In genomic region chr3:101466465-101467309, GRCh38 we compare ENCODE assay signal across 11 cellular contexts. TPM values are rescaled to one million over a fixed set of nuclear protein-coding genes. Genes with fewer than 3 reads are reported as not detected.
DNase-seq lines count a peak whose midpoint lies in the region; ATAC-seq, FAIRE-seq and TF ChIP-seq lines count a peak whose summit lies in the region.
"Had no signal": no experiment of that assay in that cellular context is flagged by ENCODE, and none has a peak within 500 bp of the region (broad histone marks: within the 10 kb centered on the region; RNA-seq: fewer than 3 reads in every experiment).

No MANE protein-coding gene starts in this region.

- peaks cover 14% of the 10 kb centered on the region for H3K36me3 Mint-ChIP-seq in activated CD8-positive, alpha-beta T cell treated with anti-CD3 and anti-CD28 coated beads for 36 hours (ENCODE audit: low read depth)
- H3K36me3 Mint-ChIP-seq in activated CD8-positive, alpha-beta T cell treated with anti-CD3 and anti-CD28 coated beads, Interleukin-2, amount 10 ng/mL, durations not matched to agents 7 days and 5 days (ENCODE audit: low read depth), result peaks cover 26% of the 10 kb centered on the region
- peaks cover 23% of the 10 kb centered on the region for H3K36me3 Mint-ChIP-seq in activated CD8-positive, alpha-beta memory T cell treated with anti-CD3 and anti-CD28 coated beads, Interleukin-2, amount 10 ng/mL, durations not matched to agents 7 days and 5 days

- CTCF ChIA-PET in activated CD8-positive, alpha-beta T cell treated with anti-CD3 and anti-CD28 coated beads for 36 hours (lab: Charles Lee), result interaction anchor here (1.0 kb wide), 1 partner anchor 46 kb away, joined by 3 read pairs; no protein-coding TSS in a partner anchor
- CTCF ChIA-PET in activated CD8-positive, alpha-beta T cell treated with anti-CD3 and anti-CD28 coated beads, Interleukin-2, amount 10 ng/mL, durations not matched to agents 7 days and 5 days (lab: Charles Lee), result no interaction called here
- CTCF ChIA-PET in activated CD8-positive, alpha-beta memory T cell treated with anti-CD3 and anti-CD28 coated beads, Interleukin-2, amount 10 ng/mL, durations not matched to agents 7 days and 5 days (lab: Charles Lee), result no interaction called here

- no peaks in the 10 kb centered on the region for H3K27me3 Mint-ChIP-seq in activated CD8-positive, alpha-beta T cell treated with anti-CD3 and anti-CD28 coated beads for 36 hours
- H3K27me3 Mint-ChIP-seq in activated CD8-positive, alpha-beta T cell treated with anti-CD3 and anti-CD28 coated beads, Interleukin-2, amount 10 ng/mL, durations not matched to agents 7 days and 5 days (ENCODE audit: low read depth), result no peaks in the 10 kb centered on the region
- H3K27me3 Mint-ChIP-seq in activated CD8-positive, alpha-beta memory T cell treated with anti-CD3 and anti-CD28 coated beads, Interleukin-2, amount 10 ng/mL, durations not matched to agents 7 days and 5 days, result no peaks in the 10 kb centered on the region
- H3K27me3 Mint-ChIP-seq: activated naive CD8-positive, alpha-beta T cell had no signal

- H3K27me3 ChIP-seq in small intestine (ENCODE audit: control insufficient read depth in 2 of 2, insufficient read depth in 2 of 2, low read length in 2 of 2), result no peaks in the 10 kb centered on the region

- peak; percentile 15 for DNase-seq in activated CD8-positive, alpha-beta T cell treated with anti-CD3 and anti-CD28 coated beads for 36 hours
- no peak for DNase-seq in activated CD8-positive, alpha-beta T cell treated with anti-CD3 and anti-CD28 coated beads, Interleukin-2, amount 10 ng/mL, durations not matched to agents 7 days and 5 days
- peak; percentile 50 for DNase-seq in activated CD8-positive, alpha-beta memory T cell treated with anti-CD3 and anti-CD28 coated beads, Interleukin-2, amount 10 ng/mL, durations not matched to agents 7 days and 5 days
- DNase-seq in left ventricle myocardium superior, result peak; percentile 25
- DNase-seq in small intestine, result peak; percentile 22
- DNase-seq: NCI-H446 treated with DMSO at 0.1 percent for 48 hours; stimulated activated CD4-positive, alpha-beta T cell treated with anti-CD3 and anti-CD28 coated beads, Interleukin-1b, Interleukin-23, amount 100 ng/mL, for 48 hours had no signal

- H3K4me3 ChIP-seq in small intestine (ENCODE audit: low read depth in 1 of 2, low read length in 2 of 2), result no peak overlapping the region

- no peaks in the 10 kb centered on the region for H3K36me3 ChIP-seq in small intestine (ENCODE audit: control insufficient read depth in 2 of 2, insufficient read depth in 2 of 2, low read length in 2 of 2)

- FAIRE-seq in small intestine (lab: Jason Lieb, UNC), result no peak

- H3K27ac Mint-ChIP-seq in activated CD8-positive, alpha-beta T cell treated with anti-CD3 and anti-CD28 coated beads for 36 hours, result no peak overlapping the region
- no peak overlapping the region for H3K27ac Mint-ChIP-seq in activated CD8-positive, alpha-beta T cell treated with anti-CD3 and anti-CD28 coated beads, Interleukin-2, amount 10 ng/mL, durations not matched to agents 7 days and 5 days
- H3K27ac Mint-ChIP-seq in activated CD8-positive, alpha-beta memory T cell treated with anti-CD3 and anti-CD28 coated beads, Interleukin-2, amount 10 ng/mL, durations not matched to agents 7 days and 5 days, result no peak overlapping the region

- no peak for ATAC-seq in activated CD8-positive, alpha-beta T cell treated with anti-CD3 and anti-CD28 coated beads for 36 hours
- ATAC-seq in activated CD8-positive, alpha-beta T cell treated with anti-CD3 and anti-CD28 coated beads, Interleukin-2, amount 10 ng/mL, durations not matched to agents 7 days and 5 days, result no peak
- ATAC-seq in activated CD8-positive, alpha-beta memory T cell treated with anti-CD3 and anti-CD28 coated beads, Interleukin-2, amount 10 ng/mL, durations not matched to agents 7 days and 5 days, result no peak
- ATAC-seq in left ventricle myocardium superior, result no peak
- no peak for ATAC-seq in GM21515 (IDR thresholded peaks at IDR 0.05; ENCODE audit: unreplicated experiment)
- ATAC-seq in HG03280 (IDR thresholded peaks at IDR 0.05; ENCODE audit: unreplicated experiment), result no peak
- no peak for ATAC-seq in HG02981 (IDR thresholded peaks at IDR 0.05; ENCODE audit: unreplicated experiment)

- POLR2A ChIA-PET in activated CD8-positive, alpha-beta T cell treated with anti-CD3 and anti-CD28 coated beads for 36 hours (lab: Charles Lee), result interaction anchor here (0.6 kb wide), 1 partner anchor 371 kb away, joined by 3 read pairs; no protein-coding TSS in a partner anchor
- POLR2A ChIA-PET in activated CD8-positive, alpha-beta T cell treated with anti-CD3 and anti-CD28 coated beads, Interleukin-2, amount 10 ng/mL, durations not matched to agents 7 days and 5 days (lab: Charles Lee), result interaction anchor here (0.7 to 0.9 kb wide), 2 partner anchors 28 to 1228 kb away, joined by 3 read pairs; no protein-coding TSS in a partner anchor

- intact Hi-C loops in activated CD8-positive, alpha-beta T cell treated with anti-CD3 and anti-CD28 coated beads for 36 hours (cut with micrococcal nuclease), result no loop called here
- intact Hi-C loops in left ventricle myocardium superior (cut with micrococcal nuclease), result no loop called here

- peak overlapping the region in 1 of 2 donors; percentile 58 for H3K27ac ChIP-seq in small intestine (ENCODE audit: low read depth in 1 of 2, low read length in 1 of 2)

- WGBS in small intestine, 3 donors, result 55 to 85% (median 63%) methylated on average over 17 of the region's 17 CpGs

- peaks cover 8% of the 10 kb centered on the region for H3K9me3 Mint-ChIP-seq in activated CD8-positive, alpha-beta T cell treated with anti-CD3 and anti-CD28 coated beads for 36 hours
- H3K9me3 Mint-ChIP-seq in activated CD8-positive, alpha-beta T cell treated with anti-CD3 and anti-CD28 coated beads, Interleukin-2, amount 10 ng/mL, durations not matched to agents 7 days and 5 days (ENCODE audit: insufficient read depth), result no peaks in the 10 kb centered on the region
- H3K9me3 Mint-ChIP-seq in activated CD8-positive, alpha-beta memory T cell treated with anti-CD3 and anti-CD28 coated beads, Interleukin-2, amount 10 ng/mL, durations not matched to agents 7 days and 5 days (ENCODE audit: low read depth), result peaks cover 10% of the 10 kb centered on the region

- H3K4me3 Mint-ChIP-seq in activated CD8-positive, alpha-beta T cell treated with anti-CD3 and anti-CD28 coated beads for 36 hours, result no peak overlapping the region
- H3K4me3 Mint-ChIP-seq in activated CD8-positive, alpha-beta T cell treated with anti-CD3 and anti-CD28 coated beads, Interleukin-2, amount 10 ng/mL, durations not matched to agents 7 days and 5 days, result no peak overlapping the region
- H3K4me3 Mint-ChIP-seq in activated CD8-positive, alpha-beta memory T cell treated with anti-CD3 and anti-CD28 coated beads, Interleukin-2, amount 10 ng/mL, durations not matched to agents 7 days and 5 days, result peak overlapping the region; percentile 16
- H3K4me3 Mint-ChIP-seq: activated naive CD8-positive, alpha-beta T cell had no signal

- H3K4me1 ChIP-seq in small intestine (ENCODE audit: control insufficient read depth in 2 of 2, insufficient read depth in 1 of 2, low read depth in 1 of 2, low read length in 1 of 2), result no peaks in the 10 kb centered on the region

- H3K4me1 Mint-ChIP-seq in activated CD8-positive, alpha-beta T cell treated with anti-CD3 and anti-CD28 coated beads for 36 hours (ENCODE audit: low read depth), result peaks cover 61% of the 10 kb centered on the region
- peaks cover 8% of the 10 kb centered on the region for H3K4me1 Mint-ChIP-seq in activated CD8-positive, alpha-beta T cell treated with anti-CD3 and anti-CD28 coated beads, Interleukin-2, amount 10 ng/mL, durations not matched to agents 7 days and 5 days (ENCODE audit: low read depth)
- H3K4me1 Mint-ChIP-seq in activated CD8-positive, alpha-beta memory T cell treated with anti-CD3 and anti-CD28 coated beads, Interleukin-2, amount 10 ng/mL, durations not matched to agents 7 days and 5 days, result peaks cover 17% of the 10 kb centered on the region

- H3K9me3 ChIP-seq in small intestine (ENCODE audit: control insufficient read depth, low read depth), result no peaks in the 10 kb centered on the region

- no peak for TF ChIP-seq CTCF in activated CD8-positive, alpha-beta T cell treated with anti-CD3 and anti-CD28 coated beads for 36 hours (IDR thresholded peaks at IDR 0.05)

RNA-seq across cellular contexts. Expression of gene SENP7, which starts 46.3 kb away (rescaled TPM):
- 10 to 100 TPM in 1 of 2 experiments, 1 to 10 TPM in 1; 9.6 to 11.4 TPM for total RNA-seq in activated CD8-positive, alpha-beta T cell treated with anti-CD3 and anti-CD28 coated beads for 36 hours
- total RNA-seq in activated CD8-positive, alpha-beta T cell treated with anti-CD3 and anti-CD28 coated beads, Interleukin-2, amount 10 ng/mL, durations not matched to agents 7 days and 5 days, result 10 to 100 TPM; 20.6 to 20.9 TPM
- 10 to 100 TPM; 21.2 to 23.2 TPM for total RNA-seq in activated CD8-positive, alpha-beta memory T cell treated with anti-CD3 and anti-CD28 coated beads, Interleukin-2, amount 10 ng/mL, durations not matched to agents 7 days and 5 days
- total RNA-seq in left ventricle myocardium superior, result 12.2 TPM
- 1 to 10 TPM; 3.0 to 4.1 (median 4.0) TPM for polyA plus RNA-seq in small intestine
